Comparison of ENCODE assay signal across 8 cellular contexts in genomic region chr16:70529051-70529777, GRCh38. TPM values are rescaled to one million over a fixed set of nuclear protein-coding genes. Genes with fewer than 3 reads are reported as not detected.
A peak's percentile ranks its signal among the peaks of the same experiment; 100 is the strongest.
DNase-seq lines count a peak whose midpoint lies in the region; ATAC-seq, FAIRE-seq and TF ChIP-seq lines count a peak whose summit lies in the region.

No MANE protein-coding gene starts in this region.

- CTCF ChIA-PET in RWPE1 (lab: Yijun Ruan, JAX): no interaction called here
- CTCF ChIA-PET in endothelial cell of umbilical vein (lab: Charles Lee): interaction anchor here (0.8 to 3.2 kb wide), 2 partner anchors 44 to 124 kb away, joined by 3 to 28 read pairs; no protein-coding TSS in a partner anchor

- peaks cover 95% of the 10 kb centered on the region for H3K79me2 ChIP-seq in endothelial cell of umbilical vein (ENCODE audit: control insufficient read depth, insufficient read depth, low read length)

- H3K27ac ChIP-seq in RWPE1 (peak overlapping the region; percentile 43; the same call in 1 of the 2 replicates), endothelial cell of umbilical vein (ENCODE audit: insufficient read depth, low read depth, low read length) (peak overlapping the region; percentile 10)

- H3K4me2 ChIP-seq in endothelial cell of umbilical vein (ENCODE audit: insufficient read depth, low read length): peak overlapping the region; percentile 23

- peaks cover 54% of the 10 kb centered on the region for H3K36me3 Mint-ChIP-seq in osteocyte (ENCODE audit: unreplicated experiment)

- no peak for ATAC-seq in GM19023 (IDR thresholded peaks at IDR 0.05; ENCODE audit: unreplicated experiment)

- dilution Hi-C loops in endothelial cell of umbilical vein (cut with MboI; ENCODE audit: extremely low pct_ligation_motif_present, low sequenced_read_pairs): loop anchor here (25.0 kb wide), 1 partner anchor 133 kb away; no protein-coding TSS in a partner anchor

- H3K27me3 ChIP-seq in endothelial cell of umbilical vein (ENCODE audit: control insufficient read depth in 2 of 2, insufficient read depth in 2 of 2, low read length in 2 of 2): no peaks in the 10 kb centered on the region

- intact Hi-C loops in endothelial cell of umbilical vein (cut with micrococcal nuclease): loop anchor here (1.0 to 5.0 kb wide), 3 partner anchors 43 to 242 kb away; no protein-coding TSS in a partner anchor

- peaks cover 18% of the 10 kb centered on the region for H4K20me1 ChIP-seq in endothelial cell of umbilical vein (replicated peaks; ENCODE audit: control insufficient read depth, extremely low read depth, insufficient read depth, low read length)

- H3K9me3 ChIP-seq in endothelial cell of umbilical vein (replicated peaks; ENCODE audit: control insufficient read depth, insufficient read depth, low read length): no peaks in the 10 kb centered on the region

- peak; percentile 79 for FAIRE-seq in endothelial cell of umbilical vein (lab: Jason Lieb, UNC)

- peaks cover 28% of the 10 kb centered on the region for H3K4me1 ChIP-seq in endothelial cell of umbilical vein (ENCODE audit: control insufficient read depth, extremely low read depth, insufficient read depth, low read length)

- peaks cover 34% of the 10 kb centered on the region for H3K4me1 Mint-ChIP-seq in osteocyte (ENCODE audit: unreplicated experiment)

- H3K4me3 ChIP-seq in endothelial cell of umbilical vein (replicated peaks in 1 of 3; ENCODE audit: insufficient read depth in 1 of 3, low read depth in 1 of 3, low read length in 3 of 3): no peak overlapping the region

- no peak for TF ChIP-seq POLR2A in endothelial cell of umbilical vein (IDR thresholded peaks at IDR 0.05; ENCODE audit: low read depth, low read length)

- no peaks in the 10 kb centered on the region for H3K27me3 Mint-ChIP-seq in osteocyte (ENCODE audit: unreplicated experiment)

- peak overlapping the region; percentile 77 for H3K27ac Mint-ChIP-seq in osteocyte (ENCODE audit: unreplicated experiment)

- no peaks in the 10 kb centered on the region for H3K9me3 Mint-ChIP-seq in osteocyte (ENCODE audit: unreplicated experiment)

- no peak overlapping the region for H3K9ac ChIP-seq in endothelial cell of umbilical vein (replicated peaks; ENCODE audit: extremely low read depth, insufficient read depth, low read length)

- peak; percentile 52 for DNase-seq in AG08396 (ENCODE audit: low spot score)
- no peak for DNase-seq in GM10266 (ENCODE audit: extremely low spot score)
- peak; percentile 48 for DNase-seq in RWPE1 (ENCODE audit: low spot score)
- DNase-seq in endothelial cell of umbilical vein (ENCODE audit: low read depth, low spot score): peak; percentile 69
- DNase-seq in osteocyte (ENCODE audit: extremely low spot score, unreplicated experiment): no peak
- no peak for DNase-seq in ecto neural progenitor cell (ENCODE audit: low spot score)
- DNase-seq in GF-D8 (lab: John Stamatoyannopoulos, UW): no peak

- TF ChIP-seq CTCF in GM10266 (IDR thresholded peaks at IDR 0.05; ENCODE audit: control insufficient read depth, insufficient read depth, low read depth, missing control alignments): peak; percentile 19
- peak; percentile 63 for TF ChIP-seq CTCF in RWPE1 (conservative IDR thresholded peaks at IDR 0.05; ENCODE audit: low read depth)
- peak in 1 of 2 donors; percentile 23 for TF ChIP-seq CTCF in endothelial cell of umbilical vein (IDR thresholded peaks at IDR 0.05; ENCODE audit: extremely low read depth in 1 of 2, insufficient read depth in 1 of 2, low read depth in 1 of 2, low read length in 2 of 2)
- TF ChIP-seq CTCF in osteocyte (IDR thresholded peaks at IDR 0.05): peak; percentile 72

- peaks cover 28 to 36% of the 10 kb centered on the region in 2 experiments for H3K36me3 ChIP-seq in endothelial cell of umbilical vein (ENCODE audit: control insufficient read depth in 2 of 2, extremely low read depth in 1 of 2, insufficient read depth in 2 of 2, low read length in 2 of 2)

- no TSS peak for BruUV-seq in endothelial cell of umbilical vein (replicated peaks; lab: Mats Ljungman, UMichigan)

- H2AFZ ChIP-seq in endothelial cell of umbilical vein (ENCODE audit: low read depth, low read length): no peak overlapping the region

- H3K9me1 ChIP-seq in endothelial cell of umbilical vein (replicated peaks; ENCODE audit: control insufficient read depth, extremely low read depth, insufficient read depth, low read length): no peaks in the 10 kb centered on the region

- H3K4me3 Mint-ChIP-seq in osteocyte (ENCODE audit: unreplicated experiment): peak overlapping the region; percentile 8

- POLR2A ChIA-PET in RWPE1 (lab: Yijun Ruan, JAX; ENCODE audit: low non-redundant PET): no interaction called here
- POLR2A ChIA-PET in endothelial cell of umbilical vein (lab: Charles Lee): interaction anchor here (0.7 kb wide), 1 partner anchor 20 kb away, joined by 8 read pairs; no protein-coding TSS in a partner anchor

TF ChIP-seq in endothelial cell of umbilical vein, 7 proteins besides CTCF, POLR2A, EP300 and RAD21:
- peak; percentile 39 for TF ChIP-seq FOS (IDR thresholded peaks at IDR 0.05; ENCODE audit: borderline replicate concordance, insufficient read depth, low read length)
- TF ChIP-seq JUN (IDR thresholded peaks at IDR 0.05; ENCODE audit: borderline replicate concordance, insufficient read depth, insufficient read length, low read depth): peak; percentile 22
- no peak for TF ChIP-seq POLR2AphosphoS5 (IDR thresholded peaks at IDR 0.05; ENCODE audit: insufficient read depth, low read depth, low read length)

RNA-seq across cellular contexts. Expression of gene SF3B3, which starts 5.6 kb away (rescaled TPM):
- total RNA-seq in endothelial cell of umbilical vein (303 and 324 TPM in 2 replicates), osteocyte (307 and 319 TPM in 2 replicates)
- polyA plus RNA-seq in endothelial cell of umbilical vein: 143 and 167 TPM in 2 replicates
- 97.5 and 121 TPM in 2 replicates for polyA plus RNA-seq in endothelial cell of umbilical vein (2011; cell fraction: cytosol; rRNA removed)
- 202 and 232 TPM in 2 replicates for polyA plus RNA-seq in endothelial cell of umbilical vein (2011; cell fraction: nucleus; rRNA removed)
- 215 and 228 TPM in 2 replicates for polyA plus RNA-seq in endothelial cell of umbilical vein (2012)
- polyA minus RNA-seq in endothelial cell of umbilical vein: 242 and 275 TPM in 2 replicates
- 199 TPM for polyA minus RNA-seq in endothelial cell of umbilical vein (2011; cell fraction: cytosol; rRNA and poly(A)+ RNA removed)
- polyA minus RNA-seq in endothelial cell of umbilical vein (2011; cell fraction: nucleus; rRNA and poly(A)+ RNA removed): 107 and 195 TPM in 2 replicates

RNA-seq across cellular contexts. Expression of gene COG4, which starts 5.9 kb away (rescaled TPM):
- 46.5 and 61.2 TPM in 2 replicates for total RNA-seq in endothelial cell of umbilical vein
- 53.7 and 56.2 TPM in 2 replicates for polyA plus RNA-seq in endothelial cell of umbilical vein
- 37.9 and 45.2 TPM in 2 replicates for polyA plus RNA-seq in endothelial cell of umbilical vein (2011; cell fraction: cytosol; rRNA removed)
- 153 and 193 TPM in 2 replicates for polyA plus RNA-seq in endothelial cell of umbilical vein (2011; cell fraction: nucleus; rRNA removed)
- 47.6 and 53.5 TPM in 2 replicates for polyA plus RNA-seq in endothelial cell of umbilical vein (2012)
- 46.8 and 58.7 TPM in 2 replicates for polyA minus RNA-seq in endothelial cell of umbilical vein
- polyA minus RNA-seq in endothelial cell of umbilical vein (2011; cell fraction: cytosol; rRNA and poly(A)+ RNA removed): 21.6 TPM
- 33.1 and 34.6 TPM in 2 replicates for polyA minus RNA-seq in endothelial cell of umbilical vein (2011; cell fraction: nucleus; rRNA and poly(A)+ RNA removed)
- total RNA-seq in osteocyte: 69.9 and 75.8 TPM in 2 replicates

Comparison
In these comparisons a context has a peak if more than half of its experiments do, and no peak if none do; other contexts are left out.
1. DNase-seq: peak in AG08396 (single experiment), RWPE1 (single experiment) and endothelial cell of umbilical vein (single experiment); none in GM10266 (single experiment), osteocyte (single experiment), ecto neural progenitor cell (single experiment) and GF-D8 (single experiment).